In genomic region chr21:43045165-43045939, GRCh38 we compare ENCODE assay signal across 1 cellular context.
TF ChIP-seq lines count a peak whose summit lies in the region.

No MANE protein-coding gene starts in this region.

TF ChIP-seq in K562, 482 proteins besides CTCF, POLR2A, EP300 and RAD21:
- TF ChIP-seq POLR2G (IDR thresholded peaks at IDR 0.05; ENCODE audit: low read depth, low read length): peak; percentile 59
